8 cellular contexts compared by ENCODE assay signal in genomic region chr7:19830604-19831003, GRCh38. TPM values are rescaled to one million over a fixed set of nuclear protein-coding genes. Genes with fewer than 3 reads are reported as not detected.
"Had no signal": no experiment of that assay in that cellular context is flagged by ENCODE, and none has a peak within 500 bp of the region (broad histone marks: within the 10 kb centered on the region; RNA-seq: fewer than 3 reads in every experiment).

No MANE protein-coding gene starts in this region.

- FAIRE-seq: GM12878, GM12891, GM12892, GM18507, GM19239 had no signal

- H3K4me3 ChIP-seq: GM12878 had no signal

- ATAC-seq: GM12878 had no signal

- DNase-seq: GDM1, GF-D8 had no signal

RNA-seq across cellular contexts. Expression of gene TMEM196, which starts 57.2 kb away (rescaled TPM):
- total RNA-seq: G401, GM12878 had no signal
